ENCODE assay signal across 1 cellular context in genomic region chr19:17390665-17391370, GRCh38.
TF ChIP-seq lines count a peak whose summit lies in the region.

No MANE protein-coding gene starts in this region.

TF ChIP-seq in K562, 482 proteins besides CTCF, POLR2A, EP300 and RAD21 (continued from another document and continues in another):
- TF ChIP-seq CEBPZ (IDR thresholded peaks at IDR 0.05; ENCODE audit: borderline replicate concordance, low read depth, low read length) (no peak), ZNF639 (CRISPR knock-in tag; conservative IDR thresholded peaks at IDR 0.05 in 1 of 2, IDR thresholded peaks at IDR 0.05 in 1 of 2) (no peak), MEF2A (IDR thresholded peaks at IDR 0.05; ENCODE audit: control insufficient read depth, low read depth, low read length) (no peak), ZFP30 (CRISPR knock-in tag; IDR thresholded peaks at IDR 0.05; ENCODE audit: borderline replicate concordance) (no peak), THAP12 (CRISPR knock-in tag; IDR thresholded peaks at IDR 0.05) (no peak), ZNF518B (CRISPR knock-in tag; IDR thresholded peaks at IDR 0.05) (no peak), ZNF609 (CRISPR knock-in tag; IDR thresholded peaks at IDR 0.05; ENCODE audit: borderline replicate concordance) (no peak), ELF1 (tag; IDR thresholded peaks at IDR 0.05) (no peak), ZNF445 (CRISPR knock-in tag; IDR thresholded peaks at IDR 0.05; ENCODE audit: low read depth) (no peak), MAX (CRISPR knock-in tag; IDR thresholded peaks at IDR 0.05) (peak; percentile 70), PBX2 (CRISPR knock-in tag; IDR thresholded peaks at IDR 0.05; ENCODE audit: low read depth) (peak; percentile 9; the same call in 1 of the 2 replicates), PBX2 (tag; conservative IDR thresholded peaks at IDR 0.05; ENCODE audit: low read depth) (no peak), KLF10 (CRISPR knock-in tag; IDR thresholded peaks at IDR 0.05) (no peak), ZNF12 (CRISPR knock-in tag; IDR thresholded peaks at IDR 0.05) (no peak), NR2C2 (CRISPR knock-in tag; IDR thresholded peaks at IDR 0.05) (peak; percentile 60; the same call in 1 of the 2 replicates), NR2C2 (tag; IDR thresholded peaks at IDR 0.05) (no peak), SREBF2 (CRISPR knock-in tag; IDR thresholded peaks at IDR 0.05) (no peak), RERE (CRISPR knock-in tag; IDR thresholded peaks at IDR 0.05; ENCODE audit: borderline replicate concordance) (no peak), NFRKB (IDR thresholded peaks at IDR 0.05; ENCODE audit: low read depth) (no peak), HOMEZ (CRISPR knock-in tag; IDR thresholded peaks at IDR 0.05) (no peak), SNAPC5 (CRISPR knock-in tag; IDR thresholded peaks at IDR 0.05) (no peak), RB1 (IDR thresholded peaks at IDR 0.05; ENCODE audit: low read depth) (peak; percentile 90), MED1 (CRISPR knock-in tag; IDR thresholded peaks at IDR 0.05; ENCODE audit: borderline replicate concordance) (no peak), SP2 (IDR thresholded peaks at IDR 0.05; ENCODE audit: extremely low read depth, low read depth, low read length, poor library complexity, severe bottlenecking) (no peak), GATAD2B (IDR thresholded peaks at IDR 0.05; ENCODE audit: borderline replicate concordance) (no peak; the same call in 1 of the 2 replicates)
